19 cellular contexts compared by ENCODE assay signal in the genomic region with DNA sequence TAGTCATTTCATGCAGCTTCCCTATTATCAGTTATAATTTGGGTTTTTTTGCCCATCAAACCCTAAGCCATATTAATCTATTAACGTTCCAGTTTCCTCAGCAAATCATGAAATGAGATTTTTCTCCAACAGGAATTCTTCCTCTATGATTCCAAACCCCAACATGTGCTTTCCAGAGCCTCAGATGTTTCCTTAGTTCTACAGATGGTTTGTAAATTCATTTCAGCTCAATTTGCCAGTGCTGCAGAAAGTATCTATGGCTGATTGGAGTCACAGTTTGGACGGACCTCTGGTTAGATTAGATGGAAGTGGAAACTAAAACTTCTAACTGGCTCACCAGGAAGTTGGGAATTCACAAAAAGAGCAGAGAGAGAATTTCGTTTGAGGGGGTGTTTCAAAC. TPM values are rescaled to one million over a fixed set of nuclear protein-coding genes. Genes with fewer than 3 reads are reported as not detected.
"Had no signal": no experiment of that assay in that cellular context is flagged by ENCODE, and none has a peak within 500 bp of the region (broad histone marks: within the 10 kb centered on the region; RNA-seq: fewer than 3 reads in every experiment).

No MANE protein-coding gene starts in this region.

- H3K9me3 ChIP-seq: esophagus muscularis mucosa, left ventricle myocardium inferior, lower lobe of right lung, spleen, testis had no signal

- H3K4me1 ChIP-seq: left ventricle myocardium inferior, spleen, testis had no signal

- H3K27ac ChIP-seq: hepatocyte, left ventricle myocardium inferior, lower lobe of right lung, spleen, testis had no signal

- H3K27me3 ChIP-seq: esophagus muscularis mucosa, hepatocyte, spleen, testis had no signal

- H3K79me2 ChIP-seq: hepatocyte had no signal

- ATAC-seq: left cardiac atrium; lower lobe of right lung; natural killer cell treated with Interleukin-12 subunit alpha and Interleukin-12 subunit beta and Interleukin-15 and Interleukin-18, amount 100 ng/mL, for 72 hours; sciatic nerve; stimulated activated memory B cell treated with anti-CD40 and anti-IgM and Interleukin-4, amounts not matched to agents 10 μg/mL and 1 μg/mL and 100 μg/mL, for 72 hours; stimulated activated naive CD8-positive, alpha-beta T cell treated with anti-CD3 and anti-CD28 coated beads, Interleukin-15, amount 100 ng/mL, for 72 hours had no signal

- H3K4me2 ChIP-seq: hepatocyte had no signal

- H3K36me3 ChIP-seq: esophagus muscularis mucosa, left ventricle myocardium inferior, lower lobe of right lung, spleen had no signal

- H2AFZ ChIP-seq: hepatocyte had no signal

- DNase-seq: effector memory CD4-positive, alpha-beta T cell; foreskin melanocyte; head of caudate nucleus; kidney; left cardiac atrium; left ventricle myocardium inferior; lower lobe of right lung; midbrain; spleen; stimulated activated CD4-positive, alpha-beta T cell treated with anti-CD3 and anti-CD28 coated beads, Interleukin-15, amount 100 ng/mL, for 24 hours; stimulated activated CD4-positive, alpha-beta T cell treated with anti-CD3 and anti-CD28 coated beads, Interleukin-1b, Interleukin-23, amount 100 ng/mL, for 48 hours; stimulated activated CD4-positive, alpha-beta T cell treated with anti-CD3 and anti-CD28 coated beads, Interleukin-4, amount 100 ng/mL, for 24 hours; stimulated activated naive CD8-positive, alpha-beta T cell treated with anti-CD3 and anti-CD28 coated beads, Interleukin-15, amount 100 ng/mL, for 72 hours; testis had no signal

- H3K4me3 ChIP-seq: esophagus muscularis mucosa, hepatocyte, left ventricle myocardium inferior, lower lobe of right lung, spleen, testis had no signal

RNA-seq across cellular contexts. Expression of a gene that starts 22.6 kb away (rescaled TPM):
- total RNA-seq: natural killer cell treated with Interleukin-12 subunit alpha and Interleukin-12 subunit beta and Interleukin-15 and Interleukin-18, amount 100 ng/mL, for 72 hours had no signal
